ENCODE assay signal across 9 cellular contexts in genomic region chr17:65058151-65058550, GRCh38. TPM values are rescaled to one million over a fixed set of nuclear protein-coding genes. Genes with fewer than 3 reads are reported as not detected.
DNase-seq lines count a peak whose midpoint lies in the region; ATAC-seq, FAIRE-seq and TF ChIP-seq lines count a peak whose summit lies in the region.
"Had no signal": no experiment of that assay in that cellular context is flagged by ENCODE, and none has a peak within 500 bp of the region (broad histone marks: within the 10 kb centered on the region; RNA-seq: fewer than 3 reads in every experiment).

No MANE protein-coding gene starts in this region.

- H3K9ac ChIP-seq in BLaER1 treated with 17β-estradiol and CSF1 and Interleukin-3, amounts not matched to agents 10 nM and 100 nM: peak overlapping the region in 5 of 11 experiments; percentile 9 to 98 (median 96); a peak in 5 of 22 replicates

- H3K4me3 ChIP-seq in BLaER1 treated with 17β-estradiol and CSF1 and Interleukin-3, amounts not matched to agents 10 nM and 100 nM: no peak overlapping the region
- H3K4me3 ChIP-seq in Peyer's patch (no peak overlapping the region), neutrophil (ENCODE audit: low read depth in 1 of 2, low read length in 1 of 2) (no peak overlapping the region)

- no peak for FAIRE-seq in GM19239 (lab: Jason Lieb, UNC)

- H3K27me3 Mint-ChIP-seq in endothelial cell (ENCODE audit: unreplicated experiment): peaks cover 16% of the 10 kb centered on the region

- peak overlapping the region; percentile 91 for H3K4me3 Mint-ChIP-seq in endothelial cell (ENCODE audit: unreplicated experiment)

- peaks cover 38% of the 10 kb centered on the region for H3K4me1 Mint-ChIP-seq in endothelial cell (ENCODE audit: unreplicated experiment)

- no peaks in the 10 kb centered on the region for H3K9me3 Mint-ChIP-seq in endothelial cell (ENCODE audit: unreplicated experiment)

- H3K9me3 ChIP-seq in BLaER1 treated with 17β-estradiol and CSF1 and Interleukin-3, amounts not matched to agents 10 nM and 100 nM (replicated peaks in 1 of 11): no peaks in the 10 kb centered on the region
- no peaks in the 10 kb centered on the region for H3K9me3 ChIP-seq in Peyer's patch
- no peaks in the 10 kb centered on the region for H3K9me3 ChIP-seq in neutrophil

- DNase-seq in Peyer's patch: no peak
- DNase-seq in endothelial cell (ENCODE audit: low spot score): no peak
- no peak for DNase-seq in GM19239 (ENCODE audit: insufficient read length, low spot score)
- no peak for DNase-seq in NCI-H2029 treated with DMSO at 0.1 percent for 48 hours (lab: John Stamatoyannopoulos, UW)
- no peak for DNase-seq in SK-N-DZ (ENCODE audit: low spot score)
- DNase-seq: foreskin melanocyte had no signal

- H3K36me3 Mint-ChIP-seq in endothelial cell (ENCODE audit: low read depth, unreplicated experiment): peaks cover 4% of the 10 kb centered on the region

- H3K27me3 ChIP-seq in BLaER1 treated with 17β-estradiol and CSF1 and Interleukin-3, amounts not matched to agents 10 nM and 100 nM: no peaks in the 10 kb centered on the region
- H3K27me3 ChIP-seq in Peyer's patch: no peaks in the 10 kb centered on the region
- H3K27me3 ChIP-seq in neutrophil: no peaks in the 10 kb centered on the region

- TF ChIP-seq POLR2A in Peyer's patch (IDR thresholded peaks at IDR 0.05): no peak

- H3K4me1 ChIP-seq in BLaER1 treated with 17β-estradiol and CSF1 and Interleukin-3, amounts not matched to agents 10 nM and 100 nM: peaks cover 25 to 34% (median 29%) of the 10 kb centered on the region in 10 experiments
- H3K4me1 ChIP-seq in Peyer's patch: peaks cover 0 to 31% (median 10%) of the 10 kb centered on the region in 4 donors
- peaks cover 30 to 31% of the 10 kb centered on the region in 2 experiments for H3K4me1 ChIP-seq in neutrophil (ENCODE audit: control insufficient read depth in 1 of 2, insufficient read depth in 1 of 2, low read depth in 1 of 2, low read length in 1 of 2)

- H4K20me1 ChIP-seq in BLaER1 treated with 17β-estradiol and CSF1 and Interleukin-3, amounts not matched to agents 10 nM and 100 nM: peaks cover 16 to 28% (median 24%) of the 10 kb centered on the region in 11 experiments; a peak in 21 of 22 replicates

- TF ChIP-seq CTCF in Peyer's patch (IDR thresholded peaks at IDR 0.05) (no peak), endothelial cell (IDR thresholded peaks at IDR 0.05; ENCODE audit: unreplicated experiment) (no peak), neutrophil (IDR thresholded peaks at IDR 0.05) (no peak)

- H3K27ac Mint-ChIP-seq in endothelial cell (ENCODE audit: unreplicated experiment): peak overlapping the region; percentile 95

- no peak for ATAC-seq in GM21447 (IDR thresholded peaks at IDR 0.05; ENCODE audit: unreplicated experiment)

- peak overlapping the region in 8 of 11 experiments; percentile 4 to 91 (median 86); a peak in 12 of 22 replicates for H3K4me2 ChIP-seq in BLaER1 treated with 17β-estradiol and CSF1 and Interleukin-3, amounts not matched to agents 10 nM and 100 nM

- H3K27ac ChIP-seq in BLaER1 treated with 17β-estradiol and CSF1 and Interleukin-3, amounts not matched to agents 10 nM and 100 nM: peak overlapping the region in 2 of 11 experiments; percentile 98; a peak in 3 of 22 replicates
- H3K27ac ChIP-seq in Peyer's patch (peak overlapping the region; percentile 99 to 100 (median 100)), neutrophil (peak overlapping the region; percentile 100)

- peaks cover 4 to 9% (median 4%) of the 10 kb centered on the region in 11 experiments; a peak in 19 of 22 replicates for H3K36me3 ChIP-seq in BLaER1 treated with 17β-estradiol and CSF1 and Interleukin-3, amounts not matched to agents 10 nM and 100 nM
- H3K36me3 ChIP-seq in Peyer's patch: peaks cover 0 to 4% (median 0%) of the 10 kb centered on the region in 3 donors
- H3K36me3 ChIP-seq in neutrophil: peaks cover 4% of the 10 kb centered on the region

RNA-seq across cellular contexts. Expression of gene GNA13, which starts 1.6 kb away (rescaled TPM):
- 10 to 100 TPM; 49.5 to 72.0 (median 63.6) TPM for total RNA-seq in Peyer's patch
- total RNA-seq in endothelial cell (ENCODE audit: unreplicated experiment): 70.0 TPM
- polyA plus RNA-seq in SK-N-DZ (2014; cell fraction: cytosol; rRNA removed): 48.0 and 50.7 TPM in 2 replicates
- 21.3 and 23.7 TPM in 2 replicates for polyA plus RNA-seq in SK-N-DZ (2014; cell fraction: nucleus; rRNA removed)
